Comparison of ENCODE assay signal across 19 cellular contexts in genomic region chr12:92581579-92581978, GRCh38.
DNase-seq lines count a peak whose midpoint lies in the region; ATAC-seq and TF ChIP-seq lines count a peak whose summit lies in the region.
"Had no signal": no experiment of that assay in that cellular context is flagged by ENCODE, and none has a peak within 500 bp of the region (broad histone marks: within the 10 kb centered on the region; RNA-seq: fewer than 3 reads in every experiment).

No MANE protein-coding gene starts in this region.

- ATAC-seq in HG02870 (IDR thresholded peaks at IDR 0.05; ENCODE audit: unreplicated experiment): no peak
- ATAC-seq: lower lobe of right lung, right cardiac atrium had no signal

- H3K9me2 ChIP-seq in PC-9 (ENCODE audit: insufficient read depth): no peaks in the 10 kb centered on the region

- no peak for TF ChIP-seq POLR2A in ovary (IDR thresholded peaks at IDR 0.05)

- no peaks in the 10 kb centered on the region for H3K4me1 Mint-ChIP-seq in activated T-helper 1 cell treated with anti-CD3 and anti-CD28 coated beads, Interleukin-12 subunit alpha, Interleukin-12 subunit beta, Interleukin-2, Interleukin-4 antibody, amounts not matched to agents 30 ng/mL and 10 ng/mL and 1 ng/mL, durations not matched to agents 14 hours and 24 hours and 36 hours (ENCODE audit: low read depth)

- no peak overlapping the region for H2AFZ ChIP-seq in PC-9

- no peaks in the 10 kb centered on the region for H4K20me1 ChIP-seq in PC-9 (ENCODE audit: insufficient read depth)

- TF ChIP-seq CTCF in choroid plexus epithelial cell (conservative IDR thresholded peaks at IDR 0.05; ENCODE audit: low read depth, low read length) (no peak), ovary (IDR thresholded peaks at IDR 0.05) (no peak), PC-9 (conservative IDR thresholded peaks at IDR 0.05) (no peak)

- no peak overlapping the region for H3K27ac ChIP-seq in ovary
- H3K27ac ChIP-seq in PC-9: no peak overlapping the region
- H3K27ac ChIP-seq: lower lobe of right lung, Peyer's patch had no signal

- no peak overlapping the region for H3K4me2 ChIP-seq in PC-9

- peaks cover 17% of the 10 kb centered on the region for H3K36me3 Mint-ChIP-seq in activated T-helper 1 cell treated with anti-CD3 and anti-CD28 coated beads, Interleukin-12 subunit alpha, Interleukin-12 subunit beta, Interleukin-2, Interleukin-4 antibody, amounts not matched to agents 30 ng/mL and 10 ng/mL and 1 ng/mL, durations not matched to agents 14 hours and 24 hours and 36 hours (ENCODE audit: low read depth)

- no peak overlapping the region for H3K27ac Mint-ChIP-seq in activated T-helper 1 cell treated with anti-CD3 and anti-CD28 coated beads, Interleukin-12 subunit alpha, Interleukin-12 subunit beta, Interleukin-2, Interleukin-4 antibody, amounts not matched to agents 30 ng/mL and 10 ng/mL and 1 ng/mL, durations not matched to agents 14 hours and 24 hours and 36 hours
- H3K27ac Mint-ChIP-seq: activated CD4-positive, alpha-beta memory T cell treated with anti-CD3 and anti-CD28 coated beads for 36 hours had no signal

- DNase-seq in SIG-M5 treated with dmso at 0.1 percent for 504 hours (lab: John Stamatoyannopoulos, UW; ENCODE audit: unreplicated experiment) (peak; percentile 31), SIG-M5 (lab: John Stamatoyannopoulos, UW) (no peak), NCI-H1694 (lab: John Stamatoyannopoulos, UW) (peak; percentile 39), choroid plexus epithelial cell (ENCODE audit: low read depth) (peak; percentile 15), ovary (no peak), PC-9 (no peak)
- no peak for DNase-seq in activated T-helper 1 cell treated with anti-CD3 and anti-CD28 coated beads, Interleukin-12 subunit alpha, Interleukin-12 subunit beta, Interleukin-2, Interleukin-4 antibody, amounts not matched to agents 30 ng/mL and 10 ng/mL and 1 ng/mL, durations not matched to agents 14 hours and 24 hours and 36 hours (ENCODE audit: low spot score)
- DNase-seq: activated CD4-positive, alpha-beta memory T cell treated with anti-CD3 and anti-CD28 coated beads for 36 hours; activated naive CD4-positive, alpha-beta T cell; amygdala; Calu3; kidney; lower lobe of right lung; NCI-H2107; occipital lobe; Peyer's patch; right cardiac atrium; stimulated activated CD8-positive, alpha-beta memory T cell treated with anti-CD3 and anti-CD28 coated beads, Interleukin-4, amount 100 ng/mL, for 48 hours had no signal

- H3K79me2 ChIP-seq in PC-9 (ENCODE audit: low read depth): no peaks in the 10 kb centered on the region

- H3K9me3 Mint-ChIP-seq in activated T-helper 1 cell treated with anti-CD3 and anti-CD28 coated beads, Interleukin-12 subunit alpha, Interleukin-12 subunit beta, Interleukin-2, Interleukin-4 antibody, amounts not matched to agents 30 ng/mL and 10 ng/mL and 1 ng/mL, durations not matched to agents 14 hours and 24 hours and 36 hours: peaks cover 23% of the 10 kb centered on the region

- no peak for TF ChIP-seq EP300 in ovary (IDR thresholded peaks at IDR 0.05)

- POLR2A ChIA-PET in PC-9 (lab: Charles Lee; ENCODE audit: unreplicated experiment): interaction anchor here (0.7 kb wide), 1 partner anchor 9 kb away, joined by 4 read pairs; no protein-coding TSS in a partner anchor

- intact Hi-C loops in ovary (cut with DNase I) (no loop called here), PC-9 (cut with micrococcal nuclease; ENCODE audit: unreplicated experiment) (no loop called here)
- intact Hi-C loops in activated T-helper 1 cell treated with anti-CD3 and anti-CD28 coated beads, Interleukin-12 subunit alpha, Interleukin-12 subunit beta, Interleukin-2, Interleukin-4 antibody, amounts not matched to agents 30 ng/mL and 10 ng/mL and 1 ng/mL, durations not matched to agents 14 hours and 24 hours and 36 hours (cut with micrococcal nuclease): no loop called here

- H3F3A ChIP-seq in PC-9 (ENCODE audit: insufficient read depth, low read depth): no peaks in the 10 kb centered on the region

- H3K4me3 Mint-ChIP-seq in activated T-helper 1 cell treated with anti-CD3 and anti-CD28 coated beads, Interleukin-12 subunit alpha, Interleukin-12 subunit beta, Interleukin-2, Interleukin-4 antibody, amounts not matched to agents 30 ng/mL and 10 ng/mL and 1 ng/mL, durations not matched to agents 14 hours and 24 hours and 36 hours: no peak overlapping the region
- H3K4me3 Mint-ChIP-seq: activated CD4-positive, alpha-beta memory T cell treated with anti-CD3 and anti-CD28 coated beads for 36 hours had no signal

- 62 to 65% (median 64%) methylated on average over 2 of the region's 2 CpGs for WGBS in ovary, 3 donors

- H3K9me3 ChIP-seq in ovary (no peaks in the 10 kb centered on the region), PC-9 (ENCODE audit: insufficient read depth, low read depth) (no peaks in the 10 kb centered on the region)
- H3K9me3 ChIP-seq: lower lobe of right lung, Peyer's patch had no signal

- H3K4me1 ChIP-seq in ovary (ENCODE audit: insufficient read depth) (no peaks in the 10 kb centered on the region), PC-9 (replicated peaks; ENCODE audit: insufficient read depth) (no peaks in the 10 kb centered on the region)
- H3K4me1 ChIP-seq: lower lobe of right lung, Peyer's patch had no signal

- CTCF ChIA-PET in PC-9 (lab: Charles Lee): no interaction called here

- no peak overlapping the region for H3K4me3 ChIP-seq in choroid plexus epithelial cell (ENCODE audit: low read depth, low read length)
- no peak overlapping the region for H3K4me3 ChIP-seq in ovary
- H3K4me3 ChIP-seq in PC-9: no peak overlapping the region
- H3K4me3 ChIP-seq: lower lobe of right lung, Peyer's patch had no signal

- H3K27me3 Mint-ChIP-seq in activated T-helper 1 cell treated with anti-CD3 and anti-CD28 coated beads, Interleukin-12 subunit alpha, Interleukin-12 subunit beta, Interleukin-2, Interleukin-4 antibody, amounts not matched to agents 30 ng/mL and 10 ng/mL and 1 ng/mL, durations not matched to agents 14 hours and 24 hours and 36 hours (ENCODE audit: insufficient read depth): no peaks in the 10 kb centered on the region
- H3K27me3 Mint-ChIP-seq: activated CD4-positive, alpha-beta memory T cell treated with anti-CD3 and anti-CD28 coated beads for 36 hours had no signal

- H3K36me3 ChIP-seq in ovary: no peaks in the 10 kb centered on the region
- no peaks in the 10 kb centered on the region for H3K36me3 ChIP-seq in PC-9 (ENCODE audit: low read depth)
- H3K36me3 ChIP-seq: lower lobe of right lung, Peyer's patch had no signal

- no TSS peak for BruUV-seq in PC-9 (replicated peaks; lab: Mats Ljungman, UMichigan)

- no peaks in the 10 kb centered on the region for H3K27me3 ChIP-seq in ovary
- H3K27me3 ChIP-seq in PC-9 (ENCODE audit: insufficient read depth, low read depth): no peaks in the 10 kb centered on the region
- H3K27me3 ChIP-seq: Peyer's patch had no signal

Comparison
In these comparisons a context has a peak if more than half of its experiments do, and no peak if none do; other contexts are left out.
1. DNase-seq: peak in SIG-M5 treated with dmso at 0.1 percent for 504 hours (single experiment), NCI-H1694 (single experiment) and choroid plexus epithelial cell (single experiment); none in SIG-M5 (single experiment), ovary (0 of 5), activated T-helper 1 cell treated with anti-CD3 and anti-CD28 coated beads, Interleukin-12 subunit alpha, Interleukin-12 subunit beta, Interleukin-2, Interleukin-4 antibody, amounts not matched to agents 30 ng/mL and 10 ng/mL and 1 ng/mL, durations not matched to agents 14 hours and 24 hours and 36 hours (single experiment) and PC-9 (0 of 2).